In the genomic region with DNA sequence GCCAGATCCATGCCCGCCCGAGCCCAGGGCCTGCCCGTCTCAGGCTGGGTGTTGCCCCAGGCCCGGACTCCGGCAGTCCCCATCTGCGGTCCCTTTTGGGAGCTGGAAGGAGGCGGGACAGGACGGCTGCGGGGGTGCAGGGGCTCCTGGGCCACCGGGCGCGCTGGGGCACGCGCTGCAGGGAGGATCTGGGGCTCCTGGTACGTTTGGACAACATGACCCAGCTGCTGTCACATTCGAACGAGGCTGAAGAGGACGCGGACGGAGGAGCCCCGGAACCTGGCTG, we compare ENCODE assay signal across 8 cellular contexts. TPM values are rescaled to one million over a fixed set of nuclear protein-coding genes. Genes with fewer than 3 reads are reported as not detected.
DNase-seq lines count a peak whose midpoint lies in the region; ATAC-seq, FAIRE-seq and TF ChIP-seq lines count a peak whose summit lies in the region.

No MANE protein-coding gene starts in this region.

- CTCF ChIA-PET in PC-9 (lab: Charles Lee): interaction anchor here (0.5 to 1.0 kb wide), 8 partner anchors 11 to 383 kb away, joined by 3 to 14 read pairs (median 4); a partner anchor contains a TSS

- H3K4me3 ChIP-seq in cardiac muscle cell: peak overlapping the region; percentile 60
- peak overlapping the region; percentile 60 for H3K4me3 ChIP-seq in PC-9
- peak overlapping the region; percentile 72 for H3K4me3 ChIP-seq in epithelial cell of proximal tubule (ENCODE audit: low read depth, low read length)
- peak overlapping the region; percentile 35 to 65 (median 53) for H3K4me3 ChIP-seq in pancreas

- peak overlapping the region; percentile 83 for H2AFZ ChIP-seq in PC-9

- BruUV-seq in PC-9 (replicated peaks; lab: Mats Ljungman, UMichigan): TSS peak; percentile 74

- no peaks in the 10 kb centered on the region for H3K27me3 ChIP-seq in cardiac muscle cell
- H3K27me3 ChIP-seq in PC-9 (ENCODE audit: insufficient read depth, low read depth): no peaks in the 10 kb centered on the region
- H3K27me3 ChIP-seq in pancreas: no peaks in the 10 kb centered on the region

- no peaks in the 10 kb centered on the region for H3K9me3 ChIP-seq in cardiac muscle cell (ENCODE audit: low read depth)
- H3K9me3 ChIP-seq in PC-9 (ENCODE audit: insufficient read depth, low read depth): no peaks in the 10 kb centered on the region
- H3K9me3 ChIP-seq in pancreas: no peaks in the 10 kb centered on the region

- TF ChIP-seq CTCF in cardiac muscle cell (IDR thresholded peaks at IDR 0.05; ENCODE audit: low read depth, low read length) (no peak), PC-9 (conservative IDR thresholded peaks at IDR 0.05) (no peak), epithelial cell of proximal tubule (conservative IDR thresholded peaks at IDR 0.05; ENCODE audit: low read depth, low read length) (no peak), pancreas (IDR thresholded peaks at IDR 0.05) (no peak)

- intact Hi-C loops in left ventricle myocardium superior (cut with micrococcal nuclease): no loop called here
- intact Hi-C loops in PC-9 (cut with micrococcal nuclease; ENCODE audit: unreplicated experiment): loop anchor here (5.0 kb wide), 3 partner anchors 126 to 396 kb away; a partner anchor contains a TSS
- intact Hi-C loops in pancreas (cut with DNase I): no loop called here

- H3K4me1 ChIP-seq in cardiac muscle cell (ENCODE audit: low read depth) (no peaks in the 10 kb centered on the region), PC-9 (replicated peaks; ENCODE audit: insufficient read depth) (peaks cover 12% of the 10 kb centered on the region; the same call in 1 of the 2 replicates), pancreas (peaks cover 0 to 9% (median 3%) of the 10 kb centered on the region in 3 donors)

- H3F3A ChIP-seq in PC-9 (ENCODE audit: insufficient read depth, low read depth): 0 out of 2 replicates have a peak, but pooled peaks cover 13% of the 10 kb centered on the region

- FAIRE-seq in pancreas (lab: Jason Lieb, UNC): no peak

- no peaks in the 10 kb centered on the region for H4K20me1 ChIP-seq in PC-9 (ENCODE audit: insufficient read depth)

- WGBS in pancreas, 2 donors: 3 to 7% methylated on average over 20 to 21 of the region's 21 CpGs

- no peaks in the 10 kb centered on the region for H3K9me2 ChIP-seq in PC-9 (ENCODE audit: insufficient read depth)

- H3K79me2 ChIP-seq in PC-9 (ENCODE audit: low read depth): no peaks in the 10 kb centered on the region

- H3K27ac ChIP-seq in cardiac muscle cell (peak overlapping the region; percentile 72), PC-9 (no peak overlapping the region), pancreas (peak overlapping the region; percentile 63 to 88 (median 80))

- POLR2A ChIA-PET in PC-9 (lab: Charles Lee; ENCODE audit: unreplicated experiment): no interaction called here

- DNase-seq in cardiac muscle cell (ENCODE audit: low read depth in 1 of 2, low spot score in 1 of 2) (no peak), left ventricle myocardium superior (no peak), PC-9 (no peak), epithelial cell of proximal tubule (ENCODE audit: low read depth) (no peak), pancreas (peak in 2 of 6 donors; percentile 54 to 90), SIG-M5 (lab: John Stamatoyannopoulos, UW) (no peak)

- peak overlapping the region; percentile 87 for H3K4me2 ChIP-seq in PC-9

- H3K36me3 ChIP-seq in cardiac muscle cell (no peaks in the 10 kb centered on the region), PC-9 (ENCODE audit: low read depth) (no peaks in the 10 kb centered on the region), pancreas (no peaks in the 10 kb centered on the region)

- no peak for ATAC-seq in left ventricle myocardium superior
- ATAC-seq in pancreas: peak; percentile 4 to 35 (median 8)
- no peak for ATAC-seq in GM18858 (IDR thresholded peaks at IDR 0.05; ENCODE audit: unreplicated experiment)
- ATAC-seq in HG03521 (IDR thresholded peaks at IDR 0.05; ENCODE audit: unreplicated experiment): no peak

RNA-seq across cellular contexts. Expression of a gene that starts 6.6 kb away (rescaled TPM):
- total RNA-seq in cardiac muscle cell (0.63 TPM in 1 of 2 replicates, not detected in the other), left ventricle myocardium superior (not detected), PC-9 (2021) (2.1 and 3.9 TPM in 2 replicates), epithelial cell of proximal tubule (not detected in 2 replicates), pancreas (1 to 10 TPM in 3 of 6 donors, under 1 TPM in 3; 0.39 to 1.4 (median 0.86) TPM)
- polyA plus RNA-seq in cardiac muscle cell (0.28 TPM in 1 of 2 replicates, not detected in the other), pancreas (1 to 10 TPM; 3.6 to 4.4 TPM)

RNA-seq across cellular contexts. Expression of a gene that starts 10.6 kb away (rescaled TPM):
- 6.9 and 7.1 TPM in 2 replicates for total RNA-seq in cardiac muscle cell
- 4.2 and 16.6 TPM in 2 replicates for polyA plus RNA-seq in cardiac muscle cell
- total RNA-seq in left ventricle myocardium superior: 1.7 TPM
- total RNA-seq in PC-9 (2021): 7.4 and 8.5 TPM in 2 replicates
- total RNA-seq in epithelial cell of proximal tubule: 0.75 and 5.6 TPM in 2 replicates
- total RNA-seq in pancreas: 10 to 100 TPM; 43.6 to 98.9 (median 78.6) TPM
- 100 to 1,000 TPM in 1 of 2 donors, 10 to 100 TPM in 1; 72.2 to 120 TPM for polyA plus RNA-seq in pancreas

RNA-seq across cellular contexts. Expression of a gene that starts 17.6 kb away (rescaled TPM):
- 85.5 and 93.5 TPM in 2 replicates for total RNA-seq in cardiac muscle cell
- 185 and 196 TPM in 2 replicates for polyA plus RNA-seq in cardiac muscle cell
- 172 TPM for total RNA-seq in left ventricle myocardium superior
- 257 and 286 TPM in 2 replicates for total RNA-seq in PC-9 (2021)
- 179 and 200 TPM in 2 replicates for total RNA-seq in epithelial cell of proximal tubule
- total RNA-seq in pancreas: 100 to 1,000 TPM in 2 of 6 donors, 10 to 100 TPM in 4; 75.4 to 160 (median 97.5) TPM
- 10 to 100 TPM; 42.3 to 71.1 TPM for polyA plus RNA-seq in pancreas

Comparison
In these comparisons a context has a peak if more than half of its experiments do, and no peak if none do; other contexts are left out.
1. ATAC-seq: peak in pancreas (4 of 4); none in left ventricle myocardium superior (single experiment), GM18858 (single experiment) and HG03521 (single experiment).
2. Peak in every context shown above with its lines, with median percentiles within 50 percentile points of each other: H3K4me3 ChIP-seq.